ENCODE assay signal across 1 cellular context in genomic region chr17:28384281-28385036, GRCh38.
TF ChIP-seq lines count a peak whose summit lies in the region.

No MANE protein-coding gene starts in this region.

TF ChIP-seq in IMR-90, 13 proteins besides CTCF, POLR2A, EP300 and RAD21:
- TF ChIP-seq SMC3 (IDR thresholded peaks at IDR 0.05; ENCODE audit: low read depth, low read length) (no peak), USF2 (IDR thresholded peaks at IDR 0.05; ENCODE audit: low read depth, low read length) (no peak), MAZ (IDR thresholded peaks at IDR 0.05; ENCODE audit: borderline replicate concordance, low read depth, low read length) (no peak), MXI1 (IDR thresholded peaks at IDR 0.05; ENCODE audit: borderline replicate concordance, low read depth, low read length) (no peak), CEBPB (IDR thresholded peaks at IDR 0.05; ENCODE audit: low read depth, low read length) (no peak), BHLHE40 (IDR thresholded peaks at IDR 0.05; ENCODE audit: low read depth, low read length) (no peak), RFX5 (IDR thresholded peaks at IDR 0.05; ENCODE audit: low read depth, low read length) (no peak), RCOR1 (IDR thresholded peaks at IDR 0.05; ENCODE audit: insufficient replicate concordance, low read length) (no peak), FOS (IDR thresholded peaks at IDR 0.05; ENCODE audit: low read depth, low read length) (no peak), NFE2L2 (IDR thresholded peaks at IDR 0.05; ENCODE audit: low read depth, low read length) (no peak), MAFK (IDR thresholded peaks at IDR 0.05; ENCODE audit: low read depth, low read length) (no peak), CHD1 (IDR thresholded peaks at IDR 0.05; ENCODE audit: low read depth, low read length) (no peak)
- TF ChIP-seq, protein P1, sequence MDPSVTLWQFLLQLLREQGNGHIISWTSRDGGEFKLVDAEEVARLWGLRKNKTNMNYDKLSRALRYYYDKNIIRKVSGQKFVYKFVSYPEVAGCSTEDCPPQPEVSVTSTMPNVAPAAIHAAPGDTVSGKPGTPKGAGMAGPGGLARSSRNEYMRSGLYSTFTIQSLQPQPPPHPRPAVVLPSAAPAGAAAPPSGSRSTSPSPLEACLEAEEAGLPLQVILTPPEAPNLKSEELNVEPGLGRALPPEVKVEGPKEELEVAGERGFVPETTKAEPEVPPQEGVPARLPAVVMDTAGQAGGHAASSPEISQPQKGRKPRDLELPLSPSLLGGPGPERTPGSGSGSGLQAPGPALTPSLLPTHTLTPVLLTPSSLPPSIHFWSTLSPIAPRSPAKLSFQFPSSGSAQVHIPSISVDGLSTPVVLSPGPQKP (IDR thresholded peaks at IDR 0.05; ENCODE audit: borderline replicate concordance, low read depth, low read length) = no peak
